Comparison of ENCODE assay signal across 1 cellular context in genomic region chr7:30694774-30695721, GRCh38.
A peak's percentile ranks its signal among the peaks of the same experiment; 100 is the strongest.
TF ChIP-seq lines count a peak whose summit lies in the region.

No MANE protein-coding gene starts in this region.

TF ChIP-seq in K562, 482 proteins besides CTCF, POLR2A, EP300 and RAD21:
- TF ChIP-seq ZNF263 (CRISPR knock-in tag; IDR thresholded peaks at IDR 0.05; ENCODE audit: borderline replicate concordance) (peak; percentile 55; the same call in 1 of the 2 replicates), CBX8 (IDR thresholded peaks at IDR 0.05; ENCODE audit: borderline replicate concordance, extremely low read depth, low read depth, low read length, poor library complexity, severe bottlenecking) (no peak)
TF ChIP-seq in K562: peak in this region for 1.
